ENCODE assay signal across 15 cellular contexts in genomic region chr4:138891610-138892009, GRCh38.
DNase-seq lines count a peak whose midpoint lies in the region; ATAC-seq and TF ChIP-seq lines count a peak whose summit lies in the region.
"Had no signal": no experiment of that assay in that cellular context is flagged by ENCODE, and none has a peak within 500 bp of the region (broad histone marks: within the 10 kb centered on the region; RNA-seq: fewer than 3 reads in every experiment).

No MANE protein-coding gene starts in this region.

- peaks cover 0 to 3% of the 10 kb centered on the region in 2 donors for H3K4me1 ChIP-seq in right atrium auricular region
- H3K4me1 ChIP-seq: esophagus squamous epithelium had no signal

- H3K36me3 Mint-ChIP-seq in mesothelial cell of epicardium: peaks cover 2% of the 10 kb centered on the region
- H3K36me3 Mint-ChIP-seq: activated naive CD4-positive, alpha-beta T cell treated with anti-CD3 and anti-CD28 coated beads, Interleukin-2, amount 50 U/mL, for 24 hours; memory B cell had no signal

- peak overlapping the region; percentile 79 for H3K27ac ChIP-seq in SK-N-MC
- H3K27ac ChIP-seq in right atrium auricular region: no peak overlapping the region
- H3K27ac ChIP-seq: esophagus squamous epithelium had no signal

- H3K4me1 Mint-ChIP-seq in mesothelial cell of epicardium: peaks cover 33% of the 10 kb centered on the region
- H3K4me1 Mint-ChIP-seq: activated naive CD4-positive, alpha-beta T cell treated with anti-CD3 and anti-CD28 coated beads, Interleukin-2, amount 50 U/mL, for 24 hours had no signal

- H3K27me3 Mint-ChIP-seq in mesothelial cell of epicardium (ENCODE audit: low read depth): no peaks in the 10 kb centered on the region

- no peak for TF ChIP-seq CTCF in mesothelial cell of epicardium (IDR thresholded peaks at IDR 0.05; ENCODE audit: unreplicated experiment)
- no peak for TF ChIP-seq CTCF in right atrium auricular region (IDR thresholded peaks at IDR 0.05)

- peak overlapping the region; percentile 44 for H3K9ac ChIP-seq in SK-N-MC (ENCODE audit: insufficient read length)

- no peak for ATAC-seq in HG02938 (IDR thresholded peaks at IDR 0.05; ENCODE audit: unreplicated experiment)
- ATAC-seq in GM21360 (IDR thresholded peaks at IDR 0.05; ENCODE audit: unreplicated experiment): no peak

- H3K9me3 ChIP-seq in SK-N-MC (ENCODE audit: low read depth, low read length): no peaks in the 10 kb centered on the region
- no peaks in the 10 kb centered on the region for H3K9me3 ChIP-seq in right atrium auricular region
- H3K9me3 ChIP-seq: esophagus squamous epithelium had no signal

- H3K4me3 ChIP-seq in SK-N-MC (peak overlapping the region; percentile 55), right atrium auricular region (no peak overlapping the region)
- H3K4me3 ChIP-seq: esophagus squamous epithelium had no signal

- H3K9me3 Mint-ChIP-seq in mesothelial cell of epicardium: no peaks in the 10 kb centered on the region
- H3K9me3 Mint-ChIP-seq: activated naive CD4-positive, alpha-beta T cell treated with anti-CD3 and anti-CD28 coated beads, Interleukin-2, amount 50 U/mL, for 24 hours; memory B cell had no signal

- H3K36me3 ChIP-seq in SK-N-MC (ENCODE audit: insufficient read depth, low read length): no peaks in the 10 kb centered on the region
- no peaks in the 10 kb centered on the region for H3K36me3 ChIP-seq in right atrium auricular region
- H3K36me3 ChIP-seq: esophagus squamous epithelium had no signal

- no peaks in the 10 kb centered on the region for H3K27me3 ChIP-seq in right atrium auricular region
- H3K27me3 ChIP-seq: esophagus squamous epithelium had no signal

- peak overlapping the region; percentile 19 for H3K4me3 Mint-ChIP-seq in mesothelial cell of epicardium
- H3K4me3 Mint-ChIP-seq: activated naive CD4-positive, alpha-beta T cell treated with anti-CD3 and anti-CD28 coated beads, Interleukin-2, amount 50 U/mL, for 24 hours; memory B cell had no signal

- DNase-seq in COLO668 (lab: John Stamatoyannopoulos, UW; ENCODE audit: unreplicated experiment): peak; percentile 17
- DNase-seq in NCI-H1092 (lab: John Stamatoyannopoulos, UW): peak; percentile 82
- DNase-seq in SK-N-MC (ENCODE audit: low read depth, low spot score): peak; percentile 51
- DNase-seq in mesothelial cell of epicardium (ENCODE audit: low spot score in 2 of 2, unreplicated experiment in 2 of 2): no peak
- DNase-seq in SKM-1 (lab: John Stamatoyannopoulos, UW; ENCODE audit: unreplicated experiment): no peak
- no peak for DNase-seq in right atrium auricular region (ENCODE audit: low spot score)
- DNase-seq: DND-41; esophagus squamous epithelium; NK-92 treated with Interleukin-12 subunit alpha and Interleukin-12 subunit beta, amount 100 ng/mL, for 24 hours; SIG-M5; stimulated activated CD4-positive, alpha-beta T cell treated with anti-CD3 and anti-CD28 coated beads, Interleukin-2, amount 100 ng/mL, for 24 hours had no signal

- H3K27ac Mint-ChIP-seq in mesothelial cell of epicardium: peak overlapping the region; percentile 84
- H3K27ac Mint-ChIP-seq: activated naive CD4-positive, alpha-beta T cell treated with anti-CD3 and anti-CD28 coated beads, Interleukin-2, amount 50 U/mL, for 24 hours; memory B cell had no signal

Comparison
In these comparisons a context has a peak if more than half of its experiments do, and no peak if none do; other contexts are left out.
1. DNase-seq: peak in COLO668 (single experiment), NCI-H1092 (single experiment) and SK-N-MC (single experiment); none in mesothelial cell of epicardium (0 of 2), SKM-1 (single experiment) and right atrium auricular region (single experiment).